8 cellular contexts compared by ENCODE assay signal in the genomic region with DNA sequence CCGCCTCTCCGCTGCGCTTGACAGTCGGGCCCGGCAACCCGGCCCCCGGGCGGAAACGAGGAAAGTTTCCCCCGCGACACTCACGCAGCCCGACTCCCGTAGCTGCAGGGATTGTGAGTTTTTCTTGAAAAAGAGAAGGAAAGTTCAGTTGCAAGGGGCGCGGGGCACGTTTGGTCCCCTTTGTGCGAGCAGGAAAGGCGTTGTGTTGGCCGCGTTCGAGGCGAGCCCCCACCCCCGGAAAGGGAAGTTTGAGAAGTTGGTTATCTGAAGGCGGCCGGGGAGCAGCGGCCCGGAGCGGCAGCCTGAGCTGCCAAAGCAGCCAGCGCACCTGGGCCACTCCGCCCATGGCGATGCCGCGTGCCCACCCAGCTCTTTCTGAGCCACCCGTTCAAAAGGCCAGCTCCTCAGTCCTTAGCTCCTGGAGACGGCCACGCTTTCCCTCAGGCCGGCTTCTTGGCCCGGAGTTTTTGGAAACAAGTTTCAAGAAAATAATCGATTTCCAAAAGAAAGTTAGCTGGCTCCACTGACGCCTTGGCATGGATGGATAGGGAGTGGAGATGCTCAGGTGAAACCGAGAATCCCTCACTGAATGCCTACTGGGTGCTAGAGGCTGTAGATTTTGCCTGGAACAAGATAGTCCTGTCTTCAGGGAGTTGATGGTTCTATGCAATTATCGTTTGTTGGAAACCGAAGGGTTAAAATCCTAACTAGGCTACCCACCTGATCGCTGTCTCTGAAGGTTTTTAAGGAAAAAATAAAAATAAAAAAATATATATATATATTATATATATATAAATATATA. TPM values are rescaled to one million over a fixed set of nuclear protein-coding genes. Genes with fewer than 3 reads are reported as not detected.
DNase-seq lines count a peak whose midpoint lies in the region; ATAC-seq and TF ChIP-seq lines count a peak whose summit lies in the region.

No MANE protein-coding gene starts in this region.

- H3K27ac ChIP-seq in heart left ventricle (peak overlapping the region; percentile 94 to 100 (median 99)), psoas muscle (peak overlapping the region; percentile 91)

- peak overlapping the region; percentile 91 for H3K4me3 Mint-ChIP-seq in activated naive CD4-positive, alpha-beta T cell treated with anti-CD3 and anti-CD28 coated beads, Interleukin-2, amount 10 ng/mL, durations not matched to agents 7 days and 5 days

- ATAC-seq in HG03066 (IDR thresholded peaks at IDR 0.05; ENCODE audit: low read depth, unreplicated experiment): peak; percentile 49
- peak in 3 of 4 donors; percentile 59 to 66 (median 60) for ATAC-seq in heart left ventricle
- peak; percentile 17 to 61 (median 54) for ATAC-seq in psoas muscle

- TF ChIP-seq CTCF in heart left ventricle (IDR thresholded peaks at IDR 0.05) (no peak), psoas muscle (IDR thresholded peaks at IDR 0.05) (no peak)

- WGBS in heart left ventricle, 4 donors: 2 to 4% (median 3%) methylated on average over 18 to 45 of the region's 45 CpGs
- WGBS in psoas muscle, 3 donors: 4 to 5% (median 4%) methylated on average over 41 to 45 of the region's 45 CpGs

- DNase-seq in NCI-H2029 (lab: John Stamatoyannopoulos, UW): peak; percentile 6
- no peak for DNase-seq in NCI-H2029 treated with DMSO at 0.1 percent for 48 hours (lab: John Stamatoyannopoulos, UW)
- DNase-seq in activated naive CD4-positive, alpha-beta T cell treated with anti-CD3 and anti-CD28 coated beads, Interleukin-2, amount 10 ng/mL, durations not matched to agents 7 days and 5 days: peak; percentile 80
- DNase-seq in heart left ventricle: peak; percentile 83 to 89 (median 85)
- DNase-seq in psoas muscle: peak; percentile 67 to 83
- no peak for DNase-seq in NCI-H2107 treated with DMSO at 0.1 percent for 48 hours (lab: John Stamatoyannopoulos, UW; ENCODE audit: unreplicated experiment)

- H3K27ac Mint-ChIP-seq in activated naive CD4-positive, alpha-beta T cell treated with anti-CD3 and anti-CD28 coated beads, Interleukin-2, amount 10 ng/mL, durations not matched to agents 7 days and 5 days: peak overlapping the region; percentile 98

- intact Hi-C loops in heart left ventricle (cut with DNase I) (loop anchor here in 8 of 10 donors (2.0 to 10.0 kb wide), 15 partner anchors 75 to 410 kb away; no protein-coding TSS in a partner anchor), psoas muscle (cut with DNase I) (loop anchor here in 1 of 2 donors (5.0 kb wide), 3 partner anchors 40 to 90 kb away; no protein-coding TSS in a partner anchor)

- no peaks in the 10 kb centered on the region for H3K27me3 Mint-ChIP-seq in activated naive CD4-positive, alpha-beta T cell treated with anti-CD3 and anti-CD28 coated beads, Interleukin-2, amount 10 ng/mL, durations not matched to agents 7 days and 5 days

- H3K36me3 ChIP-seq in heart left ventricle (peaks cover 0 to 4% (median 0%) of the 10 kb centered on the region in 9 donors), psoas muscle (ENCODE audit: insufficient read depth in 1 of 2, low read depth in 1 of 2) (no peaks in the 10 kb centered on the region)

- CTCF ChIA-PET in activated naive CD4-positive, alpha-beta T cell treated with anti-CD3 and anti-CD28 coated beads, Interleukin-2, amount 10 ng/mL, durations not matched to agents 7 days and 5 days (lab: Charles Lee): interaction anchor here (0.7 to 2.5 kb wide), 5 partner anchors 10 to 288 kb away, joined by 4 to 10 read pairs (median 4); no protein-coding TSS in a partner anchor

- H3K27me3 ChIP-seq in heart left ventricle (no peaks in the 10 kb centered on the region), psoas muscle (ENCODE audit: insufficient read depth in 3 of 3, low read length in 2 of 3) (no peaks in the 10 kb centered on the region)

- H3K36me3 Mint-ChIP-seq in activated naive CD4-positive, alpha-beta T cell treated with anti-CD3 and anti-CD28 coated beads, Interleukin-2, amount 10 ng/mL, durations not matched to agents 7 days and 5 days: peaks cover 33% of the 10 kb centered on the region

- H3K9me3 ChIP-seq in heart left ventricle (no peaks in the 10 kb centered on the region), psoas muscle (no peaks in the 10 kb centered on the region)

- peak overlapping the region; percentile 67 to 98 (median 94) for H3K4me3 ChIP-seq in heart left ventricle
- peak overlapping the region; percentile 89 for H3K4me3 ChIP-seq in psoas muscle

- H3K9me3 Mint-ChIP-seq in activated naive CD4-positive, alpha-beta T cell treated with anti-CD3 and anti-CD28 coated beads, Interleukin-2, amount 10 ng/mL, durations not matched to agents 7 days and 5 days: no peaks in the 10 kb centered on the region

- TF ChIP-seq POLR2A in Raji (IDR thresholded peaks at IDR 0.05; ENCODE audit: insufficient read depth, low read depth, low read length): peak; percentile 51; the same call in 1 of the 2 replicates
- peak in 1 of 2 donors; percentile 43 for TF ChIP-seq POLR2A in heart left ventricle (IDR thresholded peaks at IDR 0.05)

- H3K4me1 Mint-ChIP-seq in activated naive CD4-positive, alpha-beta T cell treated with anti-CD3 and anti-CD28 coated beads, Interleukin-2, amount 10 ng/mL, durations not matched to agents 7 days and 5 days: peaks cover 67% of the 10 kb centered on the region

- H3K4me1 ChIP-seq in heart left ventricle: peaks cover 3 to 81% (median 51%) of the 10 kb centered on the region in 12 donors
- peaks cover 16% of the 10 kb centered on the region for H3K4me1 ChIP-seq in psoas muscle

RNA-seq across cellular contexts. Expression of a gene that starts 0.8 kb away (rescaled TPM):
- total RNA-seq in heart left ventricle (100 to 1,000 TPM in 7 of 9 donors, 10 to 100 TPM in 2; 82.4 to 217 (median 143) TPM), psoas muscle (10 to 100 TPM; 36.0 to 51.8 (median 44.6) TPM)
- polyA plus RNA-seq in heart left ventricle (100 to 1,000 TPM in 1 of 2 donors, 10 to 100 TPM in 1; 13.8 to 153 TPM), psoas muscle (10 to 100 TPM; 19.7 to 58.8 (median 23.4) TPM)

Comparison
In these comparisons a context has a peak if more than half of its experiments do, and no peak if none do; other contexts are left out.
1. DNase-seq: peak in NCI-H2029 (single experiment), activated naive CD4-positive, alpha-beta T cell treated with anti-CD3 and anti-CD28 coated beads, Interleukin-2, amount 10 ng/mL, durations not matched to agents 7 days and 5 days (single experiment), heart left ventricle (5 of 5) and psoas muscle (2 of 2); none in NCI-H2029 treated with DMSO at 0.1 percent for 48 hours (single experiment) and NCI-H2107 treated with DMSO at 0.1 percent for 48 hours (single experiment).
2. Peak in every context shown above with its lines, with median percentiles within 50 percentile points of each other: ATAC-seq.